In the genomic region with DNA sequence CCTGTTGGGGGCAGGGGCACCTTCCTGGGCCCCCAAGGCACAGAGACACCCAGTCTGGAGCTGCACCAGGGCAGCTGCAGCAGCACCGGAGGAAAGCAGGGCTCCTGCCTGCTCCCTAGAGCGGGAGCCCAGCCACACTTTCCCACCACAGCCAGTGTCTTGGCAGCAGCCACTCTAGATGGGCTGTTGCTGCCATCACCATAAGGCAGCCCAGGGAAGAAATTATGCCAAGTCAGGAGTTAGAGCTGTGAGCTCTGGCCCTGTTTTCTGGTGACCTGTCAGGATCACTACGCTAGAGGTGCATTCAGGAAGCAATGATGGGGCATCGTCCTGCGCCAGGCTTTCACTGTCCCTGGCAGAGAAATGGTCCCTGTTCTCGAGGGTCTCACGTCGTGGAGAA, we compare ENCODE assay signal across 24 cellular contexts. TPM values are rescaled to one million over a fixed set of nuclear protein-coding genes. Genes with fewer than 3 reads are reported as not detected.
DNase-seq lines count a peak whose midpoint lies in the region; ATAC-seq, FAIRE-seq and TF ChIP-seq lines count a peak whose summit lies in the region.
"Had no signal": no experiment of that assay in that cellular context is flagged by ENCODE, and none has a peak within 500 bp of the region (broad histone marks: within the 10 kb centered on the region; RNA-seq: fewer than 3 reads in every experiment).

No MANE protein-coding gene starts in this region.

- ATAC-seq in HepG2 (no peak), right lobe of liver (no peak), HG02885 (IDR thresholded peaks at IDR 0.05; ENCODE audit: poor library complexity, unreplicated experiment) (no peak)
- ATAC-seq in activated CD8-positive, alpha-beta memory T cell treated with anti-CD3 and anti-CD28 coated beads, Interleukin-2, amount 10 ng/mL, durations not matched to agents 7 days and 5 days = no peak
- ATAC-seq: CD8-positive, alpha-beta T cell; GM23338; PC-3 had no signal

- in situ Hi-C loops in HepG2 (cut with HindIII; ENCODE audit: extremely low pct_ligation_motif_present, low pct_unique_long_range_greater_than_20kb) = no loop called here

- no peak for TF ChIP-seq POLR2A in HepG2 (IDR thresholded peaks at IDR 0.05; ENCODE audit: insufficient read depth in 1 of 2, low read depth in 2 of 2, low read length in 2 of 2)
- TF ChIP-seq POLR2A in right lobe of liver (IDR thresholded peaks at IDR 0.05) = no peak

- H3K27me3 Mint-ChIP-seq in activated CD8-positive, alpha-beta memory T cell treated with anti-CD3 and anti-CD28 coated beads, Interleukin-2, amount 10 ng/mL, durations not matched to agents 7 days and 5 days = peaks cover 3% of the 10 kb centered on the region

- no peak overlapping the region for H3K4me3 Mint-ChIP-seq in activated CD8-positive, alpha-beta memory T cell treated with anti-CD3 and anti-CD28 coated beads, Interleukin-2, amount 10 ng/mL, durations not matched to agents 7 days and 5 days
- H3K4me3 Mint-ChIP-seq: CD8-positive, alpha-beta T cell; GM23338 had no signal

- H3K27me3 ChIP-seq in HepG2 (ENCODE audit: control insufficient read depth in 1 of 2, insufficient read depth in 2 of 2, low read length in 2 of 2) (no peaks in the 10 kb centered on the region), right lobe of liver (no peaks in the 10 kb centered on the region)
- H3K27me3 ChIP-seq: BLaER1 treated with 17β-estradiol and CSF1 and Interleukin-3, amounts not matched to agents 10 nM and 100 nM; MG63 had no signal

- BruUV-seq in HepG2 (replicated peaks; lab: Mats Ljungman, UMichigan) = no TSS peak

- H3K4me2 ChIP-seq in HepG2 (ENCODE audit: low read depth, low read length) = no peak overlapping the region
- H3K4me2 ChIP-seq: GM23338, SK-N-SH had no signal

- TF ChIP-seq RAD21 in HepG2 (CRISPR knock-in tag; IDR thresholded peaks at IDR 0.05) = no peak

- H3K36me3 ChIP-seq in HepG2 (replicated peaks in 1 of 2; ENCODE audit: control insufficient read depth in 1 of 2, insufficient read depth in 2 of 2, low read length in 2 of 2) (no peaks in the 10 kb centered on the region), right lobe of liver (no peaks in the 10 kb centered on the region)
- H3K36me3 ChIP-seq: BLaER1 treated with 17β-estradiol and CSF1 and Interleukin-3, amounts not matched to agents 10 nM and 100 nM; MG63 had no signal

- peaks cover 2% of the 10 kb centered on the region for H3K9me3 Mint-ChIP-seq in activated CD8-positive, alpha-beta memory T cell treated with anti-CD3 and anti-CD28 coated beads, Interleukin-2, amount 10 ng/mL, durations not matched to agents 7 days and 5 days (ENCODE audit: low read depth)
- H3K9me3 Mint-ChIP-seq: CD8-positive, alpha-beta T cell; GM23338 had no signal

- POLR2A ChIA-PET in HepG2 (lab: Yijun Ruan, JAX) = no interaction called here

- no peak overlapping the region for H3K27ac ChIP-seq in HepG2 (ENCODE audit: extremely low read length, insufficient read depth, low read length)
- H3K27ac ChIP-seq in right lobe of liver = no peak overlapping the region
- H3K27ac ChIP-seq: 22Rv1; BLaER1 treated with 17β-estradiol and CSF1 and Interleukin-3, amounts not matched to agents 10 nM and 100 nM had no signal

- CTCF ChIA-PET in HepG2 (lab: Yijun Ruan, JAX; ENCODE audit: low intra/inter-chr PET ratio, low total read pairs) = no interaction called here
- CTCF ChIA-PET in activated CD8-positive, alpha-beta memory T cell treated with anti-CD3 and anti-CD28 coated beads, Interleukin-2, amount 10 ng/mL, durations not matched to agents 7 days and 5 days (lab: Charles Lee) = no interaction called here

- H3K9me3 ChIP-seq in HepG2 (ENCODE audit: low read length) (no peaks in the 10 kb centered on the region), right lobe of liver (no peaks in the 10 kb centered on the region)
- H3K9me3 ChIP-seq: MG63, SK-N-SH had no signal

- no peak overlapping the region for H2AFZ ChIP-seq in HepG2 (ENCODE audit: low read length)
- H2AFZ ChIP-seq: GM23338 had no signal

- no peak overlapping the region for H3K4me3 ChIP-seq in HepG2 (replicated peaks in 1 of 3; ENCODE audit: insufficient read depth in 1 of 3, low read depth in 2 of 3, low read length in 3 of 3)
- H3K4me3 ChIP-seq in right lobe of liver = no peak overlapping the region
- H3K4me3 ChIP-seq: BLaER1 treated with 17β-estradiol and CSF1 and Interleukin-3, amounts not matched to agents 10 nM and 100 nM; GM23338; MG63 had no signal

- FAIRE-seq in HepG2 (lab: Jason Lieb, UNC) (no peak), urothelium cell line (lab: Jason Lieb, UNC) (peak; percentile 37)
- FAIRE-seq: GM18507 had no signal

- H3K4me1 ChIP-seq in HepG2 (ENCODE audit: insufficient read depth, low read length) (peaks cover 57% of the 10 kb centered on the region), right lobe of liver (peaks cover 0 to 6% (median 0%) of the 10 kb centered on the region in 4 donors)

- no peaks in the 10 kb centered on the region for H3K79me2 ChIP-seq in HepG2 (ENCODE audit: insufficient read depth, low read length)

- no peaks in the 10 kb centered on the region for H4K20me1 ChIP-seq in HepG2 (ENCODE audit: insufficient read depth, low read length)
- H4K20me1 ChIP-seq: BLaER1 treated with 17β-estradiol and CSF1 and Interleukin-3, amounts not matched to agents 10 nM and 100 nM had no signal

- no peaks in the 10 kb centered on the region for H3K36me3 Mint-ChIP-seq in activated CD8-positive, alpha-beta memory T cell treated with anti-CD3 and anti-CD28 coated beads, Interleukin-2, amount 10 ng/mL, durations not matched to agents 7 days and 5 days
- H3K36me3 Mint-ChIP-seq: CD8-positive, alpha-beta T cell had no signal

- peaks cover 4% of the 10 kb centered on the region for H3K4me1 Mint-ChIP-seq in activated CD8-positive, alpha-beta memory T cell treated with anti-CD3 and anti-CD28 coated beads, Interleukin-2, amount 10 ng/mL, durations not matched to agents 7 days and 5 days

- intact Hi-C loops in HepG2 (cut with micrococcal nuclease; ENCODE audit: unreplicated experiment) = no loop called here
- intact Hi-C loops in right lobe of liver (cut with DNase I) = no loop called here

- WGBS in HepG2 (ENCODE audit: low lambda C conversion rate) = 87% methylated on average over 6 of the region's 8 CpGs
- WGBS in right lobe of liver (ENCODE audit: insufficient coverage, low coverage, low lambda C conversion rate, missing lambda C conversion rate) = no CpG with 5 or more reads among the region's 8 CpGs

- no peak overlapping the region for H3K9ac ChIP-seq in HepG2 (ENCODE audit: insufficient read depth, low read depth, low read length)
- H3K9ac ChIP-seq: BLaER1 treated with 17β-estradiol and CSF1 and Interleukin-3, amounts not matched to agents 10 nM and 100 nM; SK-N-SH had no signal

- TF ChIP-seq CTCF in HepG2 (CRISPR knock-in tag; IDR thresholded peaks at IDR 0.05) (no peak), right lobe of liver (IDR thresholded peaks at IDR 0.05) (no peak)

- no peak for TF ChIP-seq EP300 in HepG2 (IDR thresholded peaks at IDR 0.05; ENCODE audit: low read depth in 2 of 2, low read length in 2 of 2)
- no peak for TF ChIP-seq EP300 in HepG2 (CRISPR knock-in tag; IDR thresholded peaks at IDR 0.05; ENCODE audit: borderline replicate concordance)

- peak; percentile 44 for DNase-seq in DMS 273 (lab: John Stamatoyannopoulos, UW; ENCODE audit: unreplicated experiment)
- DNase-seq in DMS 273 treated with DMSO at 0.1 percent for 48 hours (lab: John Stamatoyannopoulos, UW) = no peak
- no peak for DNase-seq in HepG2 (ENCODE audit: low spot score)
- no peak for DNase-seq in right lobe of liver
- peak; percentile 15 to 43 for DNase-seq in cerebellar nuclear complex (lab: John Stamatoyannopoulos, UW)
- DNase-seq in urothelium cell line (ENCODE audit: low spot score) = no peak
- no peak for DNase-seq in activated CD8-positive, alpha-beta memory T cell treated with anti-CD3 and anti-CD28 coated beads, Interleukin-2, amount 10 ng/mL, durations not matched to agents 7 days and 5 days
- DNase-seq: CD8-positive, alpha-beta T cell; GDM1; HCEC 1CT; MG63; NCI-H1436; NCI-H187 treated with DMSO at 0.1 percent for 48 hours; NCI-H2227 treated with DMSO at 0.1 percent for 48 hours; NCI-H524; PC-3; RPMI8226; SIG-M5; SK-N-SH had no signal

- H3K27ac Mint-ChIP-seq in activated CD8-positive, alpha-beta memory T cell treated with anti-CD3 and anti-CD28 coated beads, Interleukin-2, amount 10 ng/mL, durations not matched to agents 7 days and 5 days = no peak overlapping the region
- H3K27ac Mint-ChIP-seq: CD8-positive, alpha-beta T cell; GM23338 had no signal

RNA-seq across cellular contexts. Expression of gene ZNRF2, which starts 38.0 kb away (rescaled TPM):
- total RNA-seq in HepG2 (2016; rRNA removed; fragmentation: Illumina TruSeq; extraction: Trizol) (6.9 and 7.7 TPM in 2 replicates), right lobe of liver (10 to 100 TPM; 17.1 to 24.0 (median 18.7) TPM)
- 3.0 and 3.2 TPM in 2 replicates for total RNA-seq in HepG2 (2016; cell fraction: cytosol; rRNA removed; fragmentation: Illumina TruSeq; extraction: Trizol; ENCODE audit: low read depth)
- 7.3 and 7.6 TPM in 2 replicates for total RNA-seq in HepG2 (2016; cell fraction: insoluble cytoplasmic fraction; rRNA removed; fragmentation: Illumina TruSeq; extraction: Trizol)
- 6.7 and 7.1 TPM in 2 replicates for total RNA-seq in HepG2 (2016; cell fraction: membrane; rRNA removed; fragmentation: Illumina TruSeq; extraction: Trizol)
- 13.5 and 14.4 TPM in 2 replicates for total RNA-seq in HepG2 (2016; cell fraction: nucleus; rRNA removed; fragmentation: Illumina TruSeq; extraction: Trizol)
- polyA plus RNA-seq in HepG2 (2011; rRNA removed) = 2.6 and 3.5 TPM in 2 replicates
- 1.8 and 2.3 TPM in 2 replicates for polyA plus RNA-seq in HepG2 (2011; cell fraction: cytosol; rRNA removed)
- polyA plus RNA-seq in HepG2 (2011; cell fraction: nucleus; rRNA removed) = 3.4 TPM in 2 replicates
- 3.9 and 4.5 TPM in 2 replicates for polyA plus RNA-seq in HepG2 (2012)
- polyA plus RNA-seq in HepG2 (2016; cell fraction: cytosol; fragmentation: Illumina TruSeq; extraction: Trizol; ENCODE audit: low read depth) = 2.5 and 2.9 TPM in 2 replicates
- polyA plus RNA-seq in HepG2 (2016; cell fraction: insoluble cytoplasmic fraction; fragmentation: Illumina TruSeq; extraction: Trizol; ENCODE audit: low read depth) = 8.1 and 8.6 TPM in 2 replicates
- polyA plus RNA-seq in HepG2 (2016; cell fraction: membrane; fragmentation: Illumina TruSeq; extraction: Trizol; ENCODE audit: low read depth) = 5.2 and 5.5 TPM in 2 replicates
- polyA plus RNA-seq in HepG2 (2016; cell fraction: nucleus; fragmentation: Illumina TruSeq; extraction: Trizol; ENCODE audit: insufficient read depth, low read depth) = 7.3 and 7.8 TPM in 2 replicates
- polyA minus RNA-seq in HepG2 (2011; rRNA and poly(A)+ RNA removed; ENCODE audit: low replicate concordance) = 1.5 and 1.9 TPM in 2 replicates
- polyA minus RNA-seq in HepG2 (2011; cell fraction: cytosol; rRNA and poly(A)+ RNA removed) = 5.7 and 6.2 TPM in 2 replicates
- 21.9 and 25.9 TPM in 2 replicates for polyA minus RNA-seq in HepG2 (2011; cell fraction: nucleus; rRNA and poly(A)+ RNA removed)
- total RNA-seq in activated CD8-positive, alpha-beta memory T cell treated with anti-CD3 and anti-CD28 coated beads, Interleukin-2, amount 10 ng/mL, durations not matched to agents 7 days and 5 days = 10 to 100 TPM; 14.0 to 21.3 TPM

Comparison
In these comparisons a context has a peak if more than half of its experiments do, and no peak if none do; other contexts are left out.
1. DNase-seq: peak in DMS 273 (single experiment) and cerebellar nuclear complex (2 of 2); none in DMS 273 treated with DMSO at 0.1 percent for 48 hours (single experiment), HepG2 (single experiment), right lobe of liver (0 of 3), urothelium cell line (single experiment) and activated CD8-positive, alpha-beta memory T cell treated with anti-CD3 and anti-CD28 coated beads, Interleukin-2, amount 10 ng/mL, durations not matched to agents 7 days and 5 days (single experiment).